17 cellular contexts compared by ENCODE assay signal in the genomic region with DNA sequence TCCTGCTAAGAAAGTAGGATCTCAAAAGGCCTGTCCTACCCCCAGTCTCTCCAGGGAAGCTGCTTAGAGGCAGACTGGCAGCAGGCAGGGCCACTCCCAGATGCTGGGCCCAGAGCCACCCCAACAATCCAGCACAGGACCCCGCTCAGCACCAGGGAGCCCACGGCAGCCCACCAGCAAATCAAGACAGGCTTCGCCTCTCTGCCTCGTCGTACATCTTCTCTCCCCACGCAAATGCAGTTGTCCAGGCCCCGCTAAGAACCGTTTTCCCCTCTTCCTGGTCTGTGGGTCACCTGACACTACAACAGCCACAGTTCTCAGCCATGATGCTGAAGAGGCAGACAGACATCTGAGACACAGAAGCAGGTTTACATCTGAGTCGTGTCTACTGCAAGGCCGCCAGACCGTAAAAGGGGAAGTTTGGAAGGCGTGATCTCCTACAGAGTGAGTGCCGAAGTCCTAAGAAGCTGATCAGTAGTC. TPM values are rescaled to one million over a fixed set of nuclear protein-coding genes. Genes with fewer than 3 reads are reported as not detected.
DNase-seq lines count a peak whose midpoint lies in the region; ATAC-seq and TF ChIP-seq lines count a peak whose summit lies in the region.
"Had no signal": no experiment of that assay in that cellular context is flagged by ENCODE, and none has a peak within 500 bp of the region (broad histone marks: within the 10 kb centered on the region; RNA-seq: fewer than 3 reads in every experiment).

No MANE protein-coding gene starts in this region.

- ATAC-seq in activated naive CD8-positive, alpha-beta T cell treated with anti-CD3 and anti-CD28 coated beads, Interleukin-2, amount 10 ng/mL, durations not matched to agents 7 days and 5 days (ENCODE audit: low read depth) = no peak
- no peak for ATAC-seq in activated naive CD8-positive, alpha-beta T cell treated with anti-CD3 and anti-CD28 coated beads, Interleukin-2, amount 50 U/mL, for 24 hours
- ATAC-seq in HG03095 (IDR thresholded peaks at IDR 0.05; ENCODE audit: unreplicated experiment) (peak; percentile 57), psoas muscle (no peak)

- H3K36me3 Mint-ChIP-seq in activated naive CD8-positive, alpha-beta T cell treated with anti-CD3 and anti-CD28 coated beads, Interleukin-2, amount 10 ng/mL, durations not matched to agents 7 days and 5 days = peaks cover 18% of the 10 kb centered on the region
- H3K36me3 Mint-ChIP-seq in activated naive CD8-positive, alpha-beta T cell treated with anti-CD3 and anti-CD28 coated beads, Interleukin-2, amount 50 U/mL, for 24 hours (ENCODE audit: low read depth) = peaks cover 12% of the 10 kb centered on the region
- peaks cover 14% of the 10 kb centered on the region for H3K36me3 Mint-ChIP-seq in glutamatergic neuron (ENCODE audit: unreplicated experiment)

- H3K27me3 ChIP-seq in psoas muscle (ENCODE audit: insufficient read depth in 3 of 3, low read length in 2 of 3) = no peaks in the 10 kb centered on the region
- H3K27me3 ChIP-seq: ascending aorta, hepatocyte had no signal

- TF ChIP-seq CTCF in glutamatergic neuron (IDR thresholded peaks at IDR 0.05; ENCODE audit: partially characterized antibody, unreplicated experiment) = no peak
- TF ChIP-seq CTCF in psoas muscle (IDR thresholded peaks at IDR 0.05) = no peak

- no peak overlapping the region for H3K27ac ChIP-seq in psoas muscle
- H3K27ac ChIP-seq: ascending aorta, hepatocyte, WERI-Rb-1 had no signal

- no peak overlapping the region for H3K4me3 Mint-ChIP-seq in activated naive CD8-positive, alpha-beta T cell treated with anti-CD3 and anti-CD28 coated beads, Interleukin-2, amount 10 ng/mL, durations not matched to agents 7 days and 5 days
- H3K4me3 Mint-ChIP-seq in activated naive CD8-positive, alpha-beta T cell treated with anti-CD3 and anti-CD28 coated beads, Interleukin-2, amount 50 U/mL, for 24 hours = no peak overlapping the region
- no peak overlapping the region for H3K4me3 Mint-ChIP-seq in glutamatergic neuron (ENCODE audit: unreplicated experiment)
- H3K4me3 Mint-ChIP-seq: CD8-positive, alpha-beta memory T cell; T-helper 1 cell treated with Interleukin-12 subunit alpha and Interleukin-12 subunit beta and Interleukin-4 antibody, amounts not matched to agents 30 μg/mL and 1 μg/mL, for 36 hours had no signal

- POLR2A ChIA-PET in activated naive CD8-positive, alpha-beta T cell treated with anti-CD3 and anti-CD28 coated beads, Interleukin-2, amount 10 ng/mL, durations not matched to agents 7 days and 5 days (lab: Charles Lee) = no interaction called here

- intact Hi-C loops in psoas muscle (cut with DNase I) = no loop called here

- no peaks in the 10 kb centered on the region for H3K4me1 ChIP-seq in psoas muscle
- H3K4me1 ChIP-seq: ascending aorta had no signal

- peaks cover 0 to 27% of the 10 kb centered on the region in 2 donors for H3K36me3 ChIP-seq in psoas muscle (ENCODE audit: insufficient read depth in 1 of 2, low read depth in 1 of 2)

- no peak overlapping the region for H3K4me3 ChIP-seq in psoas muscle
- H3K4me3 ChIP-seq: ascending aorta, hepatocyte had no signal

- 86 to 91% (median 89%) methylated on average over 12 to 13 of the region's 13 CpGs for WGBS in psoas muscle, 3 donors

- DNase-seq in activated naive CD8-positive, alpha-beta T cell treated with anti-CD3 and anti-CD28 coated beads, Interleukin-2, amount 10 ng/mL, durations not matched to agents 7 days and 5 days = peak; percentile 11
- DNase-seq in activated naive CD8-positive, alpha-beta T cell treated with anti-CD3 and anti-CD28 coated beads, Interleukin-2, amount 50 U/mL, for 24 hours = no peak
- DNase-seq in glutamatergic neuron (peak; percentile 6), psoas muscle (no peak), NCI-H1417 (lab: John Stamatoyannopoulos, UW) (no peak), retina (no peak), DMS153 treated with DMSO at 0.1 percent for 48 hours (lab: John Stamatoyannopoulos, UW; ENCODE audit: unreplicated experiment) (no peak)
- DNase-seq: ACHN, NCI-H1694, NCI-H446 treated with DMSO at 0.1 percent for 48 hours, SHP77 treated with DMSO at 0.1 percent for 48 hours, WERI-Rb-1 had no signal

- H3K9me3 ChIP-seq in psoas muscle = no peaks in the 10 kb centered on the region
- H3K9me3 ChIP-seq: ascending aorta had no signal

- H3K27ac Mint-ChIP-seq in activated naive CD8-positive, alpha-beta T cell treated with anti-CD3 and anti-CD28 coated beads, Interleukin-2, amount 10 ng/mL, durations not matched to agents 7 days and 5 days = no peak overlapping the region
- H3K27ac Mint-ChIP-seq in activated naive CD8-positive, alpha-beta T cell treated with anti-CD3 and anti-CD28 coated beads, Interleukin-2, amount 50 U/mL, for 24 hours = no peak overlapping the region
- no peak overlapping the region for H3K27ac Mint-ChIP-seq in glutamatergic neuron (ENCODE audit: unreplicated experiment)
- H3K27ac Mint-ChIP-seq: CD8-positive, alpha-beta memory T cell; T-helper 1 cell treated with Interleukin-12 subunit alpha and Interleukin-12 subunit beta and Interleukin-4 antibody, amounts not matched to agents 30 μg/mL and 1 μg/mL, for 36 hours had no signal

- no peaks in the 10 kb centered on the region for H3K9me3 Mint-ChIP-seq in activated naive CD8-positive, alpha-beta T cell treated with anti-CD3 and anti-CD28 coated beads, Interleukin-2, amount 10 ng/mL, durations not matched to agents 7 days and 5 days
- no peaks in the 10 kb centered on the region for H3K9me3 Mint-ChIP-seq in activated naive CD8-positive, alpha-beta T cell treated with anti-CD3 and anti-CD28 coated beads, Interleukin-2, amount 50 U/mL, for 24 hours
- peaks cover 21% of the 10 kb centered on the region for H3K9me3 Mint-ChIP-seq in glutamatergic neuron (ENCODE audit: unreplicated experiment)
- H3K9me3 Mint-ChIP-seq: CD8-positive, alpha-beta memory T cell; T-helper 1 cell treated with Interleukin-12 subunit alpha and Interleukin-12 subunit beta and Interleukin-4 antibody, amounts not matched to agents 30 μg/mL and 1 μg/mL, for 36 hours had no signal

- peaks cover 3% of the 10 kb centered on the region for H3K4me1 Mint-ChIP-seq in activated naive CD8-positive, alpha-beta T cell treated with anti-CD3 and anti-CD28 coated beads, Interleukin-2, amount 10 ng/mL, durations not matched to agents 7 days and 5 days
- no peaks in the 10 kb centered on the region for H3K4me1 Mint-ChIP-seq in activated naive CD8-positive, alpha-beta T cell treated with anti-CD3 and anti-CD28 coated beads, Interleukin-2, amount 50 U/mL, for 24 hours
- peaks cover 3% of the 10 kb centered on the region for H3K4me1 Mint-ChIP-seq in glutamatergic neuron (ENCODE audit: low read depth, unreplicated experiment)
- H3K4me1 Mint-ChIP-seq: CD8-positive, alpha-beta memory T cell had no signal

- no peaks in the 10 kb centered on the region for H3K27me3 Mint-ChIP-seq in activated naive CD8-positive, alpha-beta T cell treated with anti-CD3 and anti-CD28 coated beads, Interleukin-2, amount 10 ng/mL, durations not matched to agents 7 days and 5 days
- H3K27me3 Mint-ChIP-seq in activated naive CD8-positive, alpha-beta T cell treated with anti-CD3 and anti-CD28 coated beads, Interleukin-2, amount 50 U/mL, for 24 hours = no peaks in the 10 kb centered on the region
- peaks cover 12% of the 10 kb centered on the region for H3K27me3 Mint-ChIP-seq in glutamatergic neuron (ENCODE audit: unreplicated experiment)
- H3K27me3 Mint-ChIP-seq: CD8-positive, alpha-beta memory T cell had no signal

RNA-seq across cellular contexts. Expression of gene IGSF9B, which starts 51.1 kb away (rescaled TPM):
- total RNA-seq in activated naive CD8-positive, alpha-beta T cell treated with anti-CD3 and anti-CD28 coated beads, Interleukin-2, amount 10 ng/mL, durations not matched to agents 7 days and 5 days = 10 to 100 TPM; 91.8 to 99.7 TPM
- total RNA-seq in glutamatergic neuron (ENCODE audit: unreplicated experiment) (209 TPM), psoas muscle (1 to 10 TPM in 2 of 4 donors, under 1 TPM in 2; 0.84 to 3.4 (median 1.0) TPM)
- 1 to 10 TPM in 1 of 3 donors, under 1 TPM in 2; 0.56 to 1.5 (median 0.65) TPM for polyA plus RNA-seq in psoas muscle

Comparison
In these comparisons a context has a peak if more than half of its experiments do, and no peak if none do; other contexts are left out.
1. DNase-seq: peak in activated naive CD8-positive, alpha-beta T cell treated with anti-CD3 and anti-CD28 coated beads, Interleukin-2, amount 10 ng/mL, durations not matched to agents 7 days and 5 days (single experiment) and glutamatergic neuron (single experiment); none in activated naive CD8-positive, alpha-beta T cell treated with anti-CD3 and anti-CD28 coated beads, Interleukin-2, amount 50 U/mL, for 24 hours (single experiment), psoas muscle (0 of 2), NCI-H1417 (0 of 3), retina (single experiment) and DMS153 treated with DMSO at 0.1 percent for 48 hours (single experiment).
2. RNA of gene IGSF9B, which starts 51.1 kb away (total RNA-seq): 209 TPM in glutamatergic neuron (single experiment) and 91.8 to 99.7 TPM in activated naive CD8-positive, alpha-beta T cell treated with anti-CD3 and anti-CD28 coated beads, Interleukin-2, amount 10 ng/mL, durations not matched to agents 7 days and 5 days; 0.84 to 3.4 TPM in psoas muscle; every median in the first group is over 10 times any median in the second.